ENCODE assay signal across 1 cellular context in genomic region chr1:53288247-53289049, GRCh38.
TF ChIP-seq lines count a peak whose summit lies in the region.

No MANE protein-coding gene starts in this region.

TF ChIP-seq in H1, 55 proteins besides CTCF, POLR2A, EP300 and RAD21:
- TF ChIP-seq JUND (IDR thresholded peaks at IDR 0.05; ENCODE audit: low read length) (no peak), FOSL1 (IDR thresholded peaks at IDR 0.05; ENCODE audit: insufficient read depth, low read depth, low read length) (no peak), CBX8 (IDR thresholded peaks at IDR 0.05; ENCODE audit: borderline replicate concordance, low read depth, low read length) (no peak), TCF12 (IDR thresholded peaks at IDR 0.05; ENCODE audit: low read depth, low read length) (no peak), SP2 (IDR thresholded peaks at IDR 0.05; ENCODE audit: low read length) (no peak), MAX (IDR thresholded peaks at IDR 0.05) (peak; percentile 79), RBBP5 (IDR thresholded peaks at IDR 0.05; ENCODE audit: borderline replicate concordance, low read depth, low read length) (no peak), HDAC6 (IDR thresholded peaks at IDR 0.05; ENCODE audit: low read depth, low read length) (no peak)
